8 cellular contexts compared by ENCODE assay signal in genomic region chr17:16745492-16746203, GRCh38. TPM values are rescaled to one million over a fixed set of nuclear protein-coding genes. Genes with fewer than 3 reads are reported as not detected.
A peak's percentile ranks its signal among the peaks of the same experiment; 100 is the strongest.
DNase-seq lines count a peak whose midpoint lies in the region; ATAC-seq, FAIRE-seq and TF ChIP-seq lines count a peak whose summit lies in the region.
"Not testable (repeated sequence)": the region's sequence is repeated elsewhere in the genome, so short reads cannot be mapped to it uniquely, and the experiment has no call there.

No MANE protein-coding gene starts in this region.

- CTCF ChIA-PET in A549 (lab: Yijun Ruan, JAX); activated naive CD4-positive, alpha-beta T cell treated with anti-CD3 and anti-CD28 coated beads for 36 hours (lab: Charles Lee): not testable (repeated sequence)

- not testable (repeated sequence) for H3K9me3 ChIP-seq in A549; iPS DF 6.9 (ENCODE audit: control insufficient read depth, insufficient read depth, low read length); small intestine (ENCODE audit: control insufficient read depth, low read depth)

- not testable (repeated sequence) for TF ChIP-seq CTCF in A549 (IDR thresholded peaks at IDR 0.05); dorsolateral prefrontal cortex (IDR thresholded peaks at IDR 0.05 in 54 of 56, conservative IDR thresholded peaks at IDR 0.05 in 2 of 56; ENCODE audit: low read depth in 1 of 56, partially characterized antibody in 56 of 56)

- not testable (repeated sequence) for TF ChIP-seq POLR2A in A549 (IDR thresholded peaks at IDR 0.05; ENCODE audit: low read length)

- not testable (repeated sequence) for H3K27ac Mint-ChIP-seq in activated naive CD4-positive, alpha-beta T cell treated with anti-CD3 and anti-CD28 coated beads for 36 hours
- peak overlapping the region in 1 of 6 donors; percentile 22 for H3K27ac Mint-ChIP-seq in naive B cell

- peak overlapping the region; percentile 8 for H3K4me3 Mint-ChIP-seq in activated naive CD4-positive, alpha-beta T cell treated with anti-CD3 and anti-CD28 coated beads for 36 hours
- peak overlapping the region in 5 of 8 donors; percentile 37 to 81 (median 63) for H3K4me3 Mint-ChIP-seq in naive B cell

- ATAC-seq in A549: peak; percentile 52 to 68; a peak in 4 of 6 replicates
- not testable (repeated sequence) for ATAC-seq in naive B cell (ENCODE audit: low read depth in 2 of 2)

- H3K27me3 Mint-ChIP-seq in activated naive CD4-positive, alpha-beta T cell treated with anti-CD3 and anti-CD28 coated beads for 36 hours (ENCODE audit: low read depth): peaks cover 28% of the 10 kb centered on the region
- peaks cover 23 to 41% (median 29%) of the 10 kb centered on the region in 3 donors for H3K27me3 Mint-ChIP-seq in naive B cell

- not testable (repeated sequence) for H3K27ac ChIP-seq in A549; iPS DF 6.9 (ENCODE audit: low read length); small intestine (ENCODE audit: low read depth in 1 of 2, low read length in 1 of 2)
- peak overlapping the region in 10 of 59 donors; percentile 13 to 54 (median 38) for H3K27ac ChIP-seq in dorsolateral prefrontal cortex

- intact Hi-C loops in activated naive CD4-positive, alpha-beta T cell treated with anti-CD3 and anti-CD28 coated beads for 36 hours (cut with micrococcal nuclease); dorsolateral prefrontal cortex (cut with DNase I): not testable (repeated sequence)

- not testable (repeated sequence) for H3K36me3 ChIP-seq in iPS DF 6.9 (ENCODE audit: control insufficient read depth, insufficient read depth, low read length); small intestine (ENCODE audit: control insufficient read depth in 2 of 2, insufficient read depth in 2 of 2, low read length in 2 of 2)

- TF ChIP-seq RAD21 in A549 (conservative IDR thresholded peaks at IDR 0.05 in 1 of 2, IDR thresholded peaks at IDR 0.05 in 1 of 2): not testable (repeated sequence)

- not testable (repeated sequence) for H3K9me3 Mint-ChIP-seq in activated naive CD4-positive, alpha-beta T cell treated with anti-CD3 and anti-CD28 coated beads for 36 hours; naive B cell

- not testable (repeated sequence) for H3K36me3 Mint-ChIP-seq in activated naive CD4-positive, alpha-beta T cell treated with anti-CD3 and anti-CD28 coated beads for 36 hours (ENCODE audit: low read depth); naive B cell

- FAIRE-seq in A549 (lab: Jason Lieb, UNC); small intestine (lab: Jason Lieb, UNC): not testable (repeated sequence)

- POLR2A ChIA-PET in A549 (lab: Yijun Ruan, JAX): not testable (repeated sequence)

- peaks cover 11% of the 10 kb centered on the region for H3K4me1 Mint-ChIP-seq in activated naive CD4-positive, alpha-beta T cell treated with anti-CD3 and anti-CD28 coated beads for 36 hours (ENCODE audit: low read depth)
- not testable (repeated sequence) for H3K4me1 Mint-ChIP-seq in naive B cell

- not testable (repeated sequence) for H3K27me3 ChIP-seq in dorsolateral prefrontal cortex; iPS DF 6.9 (ENCODE audit: control insufficient read depth, insufficient read depth, low read length); small intestine (ENCODE audit: control insufficient read depth in 2 of 2, insufficient read depth in 2 of 2, low read length in 2 of 2)

- not testable (repeated sequence) for H3K4me3 ChIP-seq in A549; iPS DF 6.9 (ENCODE audit: low read length); small intestine (ENCODE audit: low read depth in 1 of 2, low read length in 2 of 2)
- peak overlapping the region in 22 of 59 donors; percentile 2 to 40 (median 26) for H3K4me3 ChIP-seq in dorsolateral prefrontal cortex

- peak in 1 of 2 experiments; percentile 7 for DNase-seq in A549 (ENCODE audit: low read depth in 1 of 2, low spot score in 1 of 2)
- DNase-seq in GM03348 (ENCODE audit: low spot score): peak; percentile 1
- DNase-seq in NCI-H146 (lab: John Stamatoyannopoulos, UW): peak; percentile 5
- DNase-seq in activated naive CD4-positive, alpha-beta T cell treated with anti-CD3 and anti-CD28 coated beads for 36 hours: peak; percentile 8
- DNase-seq in dorsolateral prefrontal cortex: peak in 7 of 10 donors; percentile 7 to 59 (median 37)
- peak; percentile 45 for DNase-seq in iPS DF 6.9 (ENCODE audit: low read depth, low spot score)
- DNase-seq in naive B cell: not testable (repeated sequence)
- DNase-seq in small intestine: peak; percentile 18

- H3K4me2 ChIP-seq in A549: peak overlapping the region; percentile 11; the same call in 1 of the 3 replicates

- WGBS in A549 (ENCODE audit: missing lambda C conversion rate): 62% methylated on average over 25 of the region's 25 CpGs
- no CpG with 5 or more reads among the region's 25 CpGs for WGBS in iPS DF 6.9 (ENCODE audit: insufficient coverage, insufficient read length)
- WGBS in small intestine, 3 donors: 3 to 5% (median 4%) methylated on average over 16 to 22 of the region's 25 CpGs

- not testable (repeated sequence) for TF ChIP-seq EP300 in A549 (IDR thresholded peaks at IDR 0.05)

- not testable (repeated sequence) for H3K4me1 ChIP-seq in A549; iPS DF 6.9 (ENCODE audit: control insufficient read depth, insufficient read depth, low read length); small intestine (ENCODE audit: control insufficient read depth in 2 of 2, insufficient read depth in 1 of 2, low read depth in 1 of 2, low read length in 1 of 2)

RNA-seq across cellular contexts. Expression of gene CCDC144A, which starts 55.6 kb away (rescaled TPM):
- polyA plus RNA-seq in A549 (2011; rRNA removed) (9.2 and 12.7 TPM in 2 replicates), A549 (2017; fragmentation: RNase III; extraction: RNeasy Plus Mini Kit Qiagen cat#74134 plus additional on column Dnase treatment) (2.4 to 3.1 TPM (median 2.5 TPM) in 3 replicates), naive B cell (ENCODE audit: low read depth in 6 of 6) (under 1 TPM in 2 of 6 donors, not detected in 4; 0.04 to 0.13 TPM), small intestine (under 1 TPM in 1 of 3 donors, not detected in 2; 0.73 TPM)
- 0.39 and 0.48 TPM in 2 replicates for polyA plus RNA-seq in A549 (2012; cell fraction: cytosol; rRNA removed)
- 2.0 and 3.0 TPM in 2 replicates for polyA plus RNA-seq in A549 (2012; cell fraction: nucleus; rRNA removed)
- polyA minus RNA-seq in A549 (2011; rRNA and poly(A)+ RNA removed): 10.1 and 12.5 TPM in 2 replicates
- total RNA-seq in activated naive CD4-positive, alpha-beta T cell treated with anti-CD3 and anti-CD28 coated beads for 36 hours: 1 to 10 TPM; 5.0 to 5.3 TPM
- 100 to 1,000 TPM in 2 of 120 experiments, 10 to 100 TPM in 118; 23.7 to 115 (median 50.3) TPM for total RNA-seq in dorsolateral prefrontal cortex
